ENCODE assay signal across 8 cellular contexts in the genomic region with DNA sequence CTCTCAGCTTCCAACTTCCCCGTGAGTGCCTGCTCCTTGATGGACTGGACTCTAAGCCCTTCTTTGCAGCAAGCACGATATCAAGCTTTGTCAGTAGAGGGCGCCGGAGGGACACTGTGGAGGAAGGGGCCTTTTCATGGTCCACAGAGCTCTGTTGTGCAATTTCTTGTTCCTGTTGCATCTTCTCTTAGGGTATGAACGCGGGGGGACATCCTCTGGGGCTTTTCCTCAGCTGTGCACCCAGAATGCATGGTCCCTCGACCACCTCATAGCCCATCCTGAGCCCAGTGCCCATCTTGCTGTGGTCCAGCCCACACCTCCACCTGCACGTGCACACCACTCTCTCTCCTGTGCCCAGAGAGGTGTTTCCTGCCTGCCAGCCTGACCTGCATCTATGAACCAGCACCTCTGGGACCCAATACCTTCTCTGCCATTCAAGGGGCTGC.
DNase-seq lines count a peak whose midpoint lies in the region; ATAC-seq, FAIRE-seq and TF ChIP-seq lines count a peak whose summit lies in the region.

No MANE protein-coding gene starts in this region.

- peak; percentile 88 for TF ChIP-seq CTCF in Loucy (conservative IDR thresholded peaks at IDR 0.05; ENCODE audit: low read length)
- TF ChIP-seq CTCF in Panc1 (IDR thresholded peaks at IDR 0.05): peak; percentile 95
- peak in 3 of 4 experiments; percentile 36 to 79 (median 65) for TF ChIP-seq CTCF in gastroesophageal sphincter (IDR thresholded peaks at IDR 0.05)

- H3K9me3 ChIP-seq in Loucy (ENCODE audit: insufficient read depth, low read depth, low read length) (no peaks in the 10 kb centered on the region), Panc1 (ENCODE audit: control insufficient read depth, insufficient read depth, low read depth, low read length) (no peaks in the 10 kb centered on the region), gastroesophageal sphincter (peaks cover 0 to 24% (median 0%) of the 10 kb centered on the region in 3 donors)

- 0 to 12% methylated on average over 5 to 7 of the region's 8 CpGs for WGBS in gastroesophageal sphincter (ENCODE audit: low coverage in 1 of 2), 2 donors

- BruUV-seq in Panc1 (replicated peaks; lab: Mats Ljungman, UMichigan): no TSS peak

- H3K4me2 ChIP-seq in Loucy (ENCODE audit: low read depth, low read length, poor library complexity, severe bottlenecking): no peak overlapping the region

- peak; percentile 27 for FAIRE-seq in urothelium cell line (lab: Jason Lieb, UNC)

- no peak overlapping the region for H3K9ac ChIP-seq in Loucy (ENCODE audit: low read depth, low read length, poor library complexity, severe bottlenecking)

- H3K79me2 ChIP-seq in Loucy (ENCODE audit: insufficient read depth, low read length): no peaks in the 10 kb centered on the region

- H3K27me3 ChIP-seq in Loucy (ENCODE audit: insufficient read depth, low read length, poor library complexity, severe bottlenecking) (no peaks in the 10 kb centered on the region), Panc1 (ENCODE audit: control insufficient read depth, insufficient read depth, low read length) (no peaks in the 10 kb centered on the region), gastroesophageal sphincter (peaks cover 33% of the 10 kb centered on the region)

- H3F3A ChIP-seq in Loucy (ENCODE audit: low read depth): no peaks in the 10 kb centered on the region

- no peak overlapping the region for H3K27ac ChIP-seq in Panc1 (ENCODE audit: low read length)
- no peak overlapping the region for H3K27ac ChIP-seq in gastroesophageal sphincter

- POLR2A ChIA-PET in Panc1 (lab: Charles Lee): no interaction called here

- no peaks in the 10 kb centered on the region for H3K4me1 ChIP-seq in Loucy (ENCODE audit: insufficient read depth, low read length, poor library complexity, severe bottlenecking)
- H3K4me1 ChIP-seq in Panc1 (ENCODE audit: control insufficient read depth, insufficient read depth, low read length): no peaks in the 10 kb centered on the region
- H3K4me1 ChIP-seq in gastroesophageal sphincter: no peaks in the 10 kb centered on the region

- H2AFZ ChIP-seq in Loucy (ENCODE audit: low read length): no peak overlapping the region

- TF ChIP-seq EP300 in gastroesophageal sphincter (IDR thresholded peaks at IDR 0.05): no peak

- H3K4me3 ChIP-seq in Loucy (ENCODE audit: low read length, poor library complexity, severe bottlenecking): no peak overlapping the region
- H3K4me3 ChIP-seq in Panc1 (ENCODE audit: low read depth in 2 of 2, low read length in 2 of 2): no peak overlapping the region
- H3K4me3 ChIP-seq in gastroesophageal sphincter: no peak overlapping the region

- H3K36me3 ChIP-seq in Loucy (ENCODE audit: insufficient read depth, low read length) (no peaks in the 10 kb centered on the region), Panc1 (ENCODE audit: control insufficient read depth, insufficient read depth, low read length) (no peaks in the 10 kb centered on the region), gastroesophageal sphincter (no peaks in the 10 kb centered on the region)

- H3K9me2 ChIP-seq in Loucy (replicated peaks; ENCODE audit: low read depth, low read length): no peaks in the 10 kb centered on the region

- intact Hi-C loops in Panc1 (cut with micrococcal nuclease; ENCODE audit: unreplicated experiment): loop anchor here (5.0 kb wide), 2 partner anchors 54 to 914 kb away; no protein-coding TSS in a partner anchor

- no peak for TF ChIP-seq POLR2A in gastroesophageal sphincter (IDR thresholded peaks at IDR 0.05)

- CTCF ChIA-PET in Panc1 (lab: Charles Lee): interaction anchor here (0.7 to 1.7 kb wide), 9 partner anchors 11 to 587 kb away, joined by 3 to 4 read pairs (median 3); no protein-coding TSS in a partner anchor

- H4K20me1 ChIP-seq in Loucy (ENCODE audit: insufficient read depth, low read length, poor library complexity, severe bottlenecking): no peaks in the 10 kb centered on the region

- DNase-seq in DMS53 treated with DMSO at 0.1 percent for 48 hours (lab: John Stamatoyannopoulos, UW; ENCODE audit: unreplicated experiment): peak; percentile 13
- DNase-seq in Panc1 (ENCODE audit: low read depth, low spot score): peak; percentile 51
- peak; percentile 15 for DNase-seq in activated effector memory CD4-positive, alpha-beta T cell treated with Interleukin-2 at 50 U/mL for 16 hours
- DNase-seq in occipital lobe (lab: John Stamatoyannopoulos, UW): peak; percentile 60
- peak; percentile 66 for DNase-seq in urothelium cell line (ENCODE audit: low spot score)

- ATAC-seq in Panc1 (peak; percentile 93), gastroesophageal sphincter (peak; percentile 43), GM19452 (IDR thresholded peaks at IDR 0.05; ENCODE audit: unreplicated experiment) (no peak)

- in situ Hi-C loops in Panc1 (cut with HindIII; ENCODE audit: low pct_unique_long_range_greater_than_20kb, low sequenced_read_pairs): no loop called here

Comparison
In these comparisons a context has a peak if more than half of its experiments do, and no peak if none do; other contexts are left out.
1. DNase-seq: peak in every context shown above with its lines; median percentile 66 in urothelium cell line; 60 in occipital lobe; 51 in Panc1; 15 in activated effector memory CD4-positive, alpha-beta T cell treated with Interleukin-2 at 50 U/mL for 16 hours; 13 in DMS53 treated with DMSO at 0.1 percent for 48 hours.